4 cellular contexts compared by ENCODE assay signal in genomic region chr17:3232300-3232699, GRCh38. TPM values are rescaled to one million over a fixed set of nuclear protein-coding genes. Genes with fewer than 3 reads are reported as not detected.
"Had no signal": no experiment of that assay in that cellular context is flagged by ENCODE, and none has a peak within 500 bp of the region (broad histone marks: within the 10 kb centered on the region; RNA-seq: fewer than 3 reads in every experiment).

No MANE protein-coding gene starts in this region.

RNA-seq across cellular contexts. Expression of gene OR1A1, which starts 24.8 kb away (rescaled TPM):
- total RNA-seq: LHCN-M2, M059J, MCF 10A, NCI-H460 had no signal

RNA-seq across cellular contexts. Expression of gene OR1A2, which starts 35.0 kb away (rescaled TPM):
- total RNA-seq: LHCN-M2, M059J, MCF 10A, NCI-H460 had no signal
